ENCODE assay signal across 10 cellular contexts in the genomic region with DNA sequence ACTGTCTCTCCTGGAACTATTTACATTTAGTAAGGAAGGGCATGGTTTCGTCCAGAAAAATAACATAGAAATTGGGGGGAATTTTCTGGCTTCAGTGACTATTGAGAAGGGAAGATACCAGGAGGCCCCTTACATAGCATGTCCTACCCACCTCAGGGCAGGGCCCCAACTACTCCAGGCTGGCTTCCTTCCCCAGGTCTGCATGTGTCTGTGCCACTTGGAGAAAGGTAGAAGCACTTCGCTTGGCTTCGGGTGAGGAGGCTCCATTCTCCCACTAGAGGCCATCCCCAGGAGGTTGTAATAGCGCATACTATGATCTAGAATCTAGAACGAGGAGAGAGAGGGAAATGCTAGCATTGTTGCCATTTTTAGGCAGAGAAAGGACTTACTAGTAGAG. TPM values are rescaled to one million over a fixed set of nuclear protein-coding genes. Genes with fewer than 3 reads are reported as not detected.
"Had no signal": no experiment of that assay in that cellular context is flagged by ENCODE, and none has a peak within 500 bp of the region (broad histone marks: within the 10 kb centered on the region; RNA-seq: fewer than 3 reads in every experiment).

No MANE protein-coding gene starts in this region.

- H3K4me1 ChIP-seq: ascending aorta, Peyer's patch, SJSA1 had no signal

- H3K36me3 ChIP-seq: ascending aorta, cardiac muscle cell, Peyer's patch, SJSA1, WERI-Rb-1 had no signal

- H3K4me3 ChIP-seq: ascending aorta, cardiac muscle cell, Peyer's patch, SJSA1 had no signal

- H3K9ac ChIP-seq: KMS-11 had no signal

- H3K27me3 ChIP-seq: ascending aorta, cardiac muscle cell, Peyer's patch, SJSA1 had no signal

- H3K4me2 ChIP-seq: KMS-11 had no signal

- DNase-seq: MV-4-11, NCI-H1436 treated with DMSO at 0.1 percent for 48 hours, NCI-H524 treated with DMSO at 0.1 percent for 48 hours, SHP77 treated with DMSO at 0.1 percent for 48 hours had no signal

- H3K9me3 ChIP-seq: ascending aorta, Peyer's patch, SJSA1 had no signal

- H3K27ac ChIP-seq: ascending aorta, cardiac muscle cell, KMS-11, Peyer's patch, SJSA1, WERI-Rb-1 had no signal

RNA-seq across cellular contexts. Expression of gene LRGUK, which starts 14.7 kb away (rescaled TPM):
- total RNA-seq: ascending aorta had no signal
- polyA plus RNA-seq: cardiac muscle cell had no signal
